11 cellular contexts compared by ENCODE assay signal in the genomic region with DNA sequence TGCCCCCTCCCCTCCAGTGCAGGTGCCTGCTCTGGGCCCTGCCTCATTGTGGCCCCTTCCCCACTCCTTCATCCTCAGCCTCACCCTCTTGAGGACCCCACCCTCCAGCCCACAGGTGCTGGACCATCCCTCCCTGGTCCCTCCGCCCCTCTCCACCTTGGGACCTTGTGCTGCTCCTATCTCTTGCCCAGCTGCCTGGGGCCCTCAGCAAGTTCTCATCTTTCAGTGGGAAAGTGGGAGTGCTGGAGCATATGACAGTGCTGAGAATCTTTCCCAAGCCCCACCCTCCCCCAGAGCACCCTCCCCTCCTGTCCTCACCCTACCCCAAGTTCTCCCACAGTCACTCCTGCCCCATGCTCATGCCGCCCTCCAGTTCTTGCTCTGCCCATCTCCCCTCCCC. TPM values are rescaled to one million over a fixed set of nuclear protein-coding genes. Genes with fewer than 3 reads are reported as not detected.
"Had no signal": no experiment of that assay in that cellular context is flagged by ENCODE, and none has a peak within 500 bp of the region (broad histone marks: within the 10 kb centered on the region; RNA-seq: fewer than 3 reads in every experiment).

No MANE protein-coding gene starts in this region.

RNA-seq across cellular contexts. Expression of gene MICB, which starts 1.7 kb away (rescaled TPM):
- polyA plus RNA-seq: neural cell had no signal

RNA-seq across cellular contexts. Expression of gene MCCD1, which starts 29.1 kb away (rescaled TPM):
- total RNA-seq: cerebellum, dermis blood vessel endothelial cell, left colon, lung microvascular endothelial cell, mucosa of descending colon, ovary, sigmoid colon, testis, upper lobe of right lung had no signal
- polyA plus RNA-seq: esophagus, neural cell, ovary, sigmoid colon had no signal
